Comparison of ENCODE assay signal across 1 cellular context in genomic region chr12:6826734-6827436, GRCh38.
TF ChIP-seq lines count a peak whose summit lies in the region.

No MANE protein-coding gene starts in this region.

TF ChIP-seq in HepG2, 621 proteins besides CTCF, POLR2A, EP300 and RAD21:
- no peak for TF ChIP-seq GATAD2A (CRISPR knock-in tag; IDR thresholded peaks at IDR 0.05)
- no peak for TF ChIP-seq RCOR2 (CRISPR knock-in tag; IDR thresholded peaks at IDR 0.05)
- peak; percentile 77 for TF ChIP-seq AGO2 (optimal IDR thresholded peaks at IDR 0.05; ENCODE audit: low read depth, low read length)
- no peak for TF ChIP-seq TOE1 (CRISPR knock-in tag; IDR thresholded peaks at IDR 0.05)
- no peak for TF ChIP-seq NFYC (CRISPR knock-in tag; IDR thresholded peaks at IDR 0.05)
- no peak for TF ChIP-seq ZMYM4 (CRISPR knock-in tag; IDR thresholded peaks at IDR 0.05)
- TF ChIP-seq HNRNPLL (IDR thresholded peaks at IDR 0.05; ENCODE audit: low read depth, low read length, poor library complexity, severe bottlenecking), result peak; percentile 31
- no peak for TF ChIP-seq MED1 (CRISPR knock-in tag; IDR thresholded peaks at IDR 0.05)
- no peak for TF ChIP-seq TAF1 (CRISPR knock-in tag; IDR thresholded peaks at IDR 0.05)
- 0 out of 2 replicates have a peak, but pooled peaks have one; percentile 3 for TF ChIP-seq KDM2A (CRISPR knock-in tag; IDR thresholded peaks at IDR 0.05; ENCODE audit: borderline replicate concordance, low read depth)
- no peak for TF ChIP-seq TAF15 (IDR thresholded peaks at IDR 0.05; ENCODE audit: low read depth, low read length, poor library complexity, severe bottlenecking)
- TF ChIP-seq ZC3H13 (CRISPR knock-in tag; IDR thresholded peaks at IDR 0.05), result peak; percentile 29; the same call in 1 of the 2 replicates
- TF ChIP-seq RXRA (CRISPR knock-in tag; IDR thresholded peaks at IDR 0.05), result no peak
- TF ChIP-seq FOXC1 (CRISPR knock-in tag; IDR thresholded peaks at IDR 0.05; ENCODE audit: borderline replicate concordance), result no peak
- TF ChIP-seq ZBTB33 (CRISPR knock-in tag; IDR thresholded peaks at IDR 0.05), result no peak
- TF ChIP-seq ARID4A (CRISPR knock-in tag; IDR thresholded peaks at IDR 0.05; ENCODE audit: borderline replicate concordance), result no peak
- no peak for TF ChIP-seq NAIF1 (CRISPR knock-in tag; IDR thresholded peaks at IDR 0.05; ENCODE audit: borderline replicate concordance)
